Comparison of ENCODE assay signal across 39 cellular contexts in the genomic region with DNA sequence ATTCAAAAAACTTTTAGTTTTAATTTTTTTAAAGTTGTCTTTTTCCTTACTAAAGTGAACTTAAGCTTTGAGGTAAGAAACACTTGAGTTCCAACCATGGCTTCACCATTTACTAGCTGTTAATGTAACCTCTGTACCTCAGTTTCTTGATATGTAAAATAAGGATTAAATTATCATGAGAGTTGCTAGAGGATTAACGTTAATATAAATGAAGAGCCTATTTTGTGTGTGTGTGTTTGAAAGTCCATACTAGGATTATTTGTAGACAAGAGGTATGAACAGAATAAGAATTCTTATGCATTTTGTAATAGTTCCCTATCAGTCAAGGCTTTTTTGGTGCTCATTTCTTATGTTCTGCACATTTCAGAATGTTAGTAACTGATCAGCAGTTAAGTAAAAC.
"Had no signal": no experiment of that assay in that cellular context is flagged by ENCODE, and none has a peak within 500 bp of the region (broad histone marks: within the 10 kb centered on the region; RNA-seq: fewer than 3 reads in every experiment).

No MANE protein-coding gene starts in this region.

- H3K4me1 ChIP-seq: adrenal gland, ascending aorta, body of pancreas, breast epithelium had no signal

- FAIRE-seq: astrocyte, bronchial epithelial cell, colon had no signal

- H3K36me3 ChIP-seq: adrenal gland, ascending aorta, brain microvascular endothelial cell, breast epithelium, cardiac muscle cell had no signal

- ATAC-seq: activated naive CD4-positive, alpha-beta T cell treated with anti-CD3 and anti-CD28 coated beads, Interleukin-2, amount 50 U/mL, for 72 hours; activated naive CD8-positive, alpha-beta T cell treated with anti-CD3 and anti-CD28 coated beads, Interleukin-2, amount 50 U/mL, for 24 hours; activated T-cell treated with anti-CD3 and anti-CD28 coated beads, Interleukin-2, amount 50 U/mL, for 4 hours; activated T-cell treated with anti-CD3 and anti-CD28 coated beads, Interleukin-2, amount 50 U/mL, for 72 hours; activated T-helper 17 cell treated with anti-CD3 and anti-CD28 coated beads, Interleukin-2, amount 50 U/mL, for 72 hours; body of pancreas had no signal

- H3K36me3 Mint-ChIP-seq: activated naive CD4-positive, alpha-beta T cell treated with anti-CD3 and anti-CD28 coated beads, Interleukin-2, amount 10 ng/mL, durations not matched to agents 7 days and 5 days; activated naive CD4-positive, alpha-beta T cell treated with anti-CD3 and anti-CD28 coated beads, Interleukin-2, amount 50 U/mL, for 24 hours; activated naive CD4-positive, alpha-beta T cell treated with anti-CD3 and anti-CD28 coated beads, Interleukin-2, amount 50 U/mL, for 72 hours; activated naive CD8-positive, alpha-beta T cell; activated naive CD8-positive, alpha-beta T cell treated with anti-CD3 and anti-CD28 coated beads for 36 hours; activated naive CD8-positive, alpha-beta T cell treated with anti-CD3 and anti-CD28 coated beads, Interleukin-2, amount 10 ng/mL, durations not matched to agents 7 days and 5 days; brain had no signal

- H3K27ac Mint-ChIP-seq: activated naive CD4-positive, alpha-beta T cell treated with anti-CD3 and anti-CD28 coated beads for 36 hours; activated naive CD4-positive, alpha-beta T cell treated with anti-CD3 and anti-CD28 coated beads, Interleukin-2, amount 10 ng/mL, durations not matched to agents 7 days and 5 days; activated naive CD4-positive, alpha-beta T cell treated with anti-CD3 and anti-CD28 coated beads, Interleukin-2, amount 50 U/mL, for 24 hours; activated naive CD4-positive, alpha-beta T cell treated with anti-CD3 and anti-CD28 coated beads, Interleukin-2, amount 50 U/mL, for 72 hours; activated naive CD8-positive, alpha-beta T cell; activated naive CD8-positive, alpha-beta T cell treated with anti-CD3 and anti-CD28 coated beads for 36 hours; activated naive CD8-positive, alpha-beta T cell treated with anti-CD3 and anti-CD28 coated beads, Interleukin-2, amount 10 ng/mL, durations not matched to agents 7 days and 5 days; activated naive CD8-positive, alpha-beta T cell treated with anti-CD3 and anti-CD28 coated beads, Interleukin-2, amount 50 U/mL, for 24 hours; activated T-cell treated with anti-CD3 and anti-CD28 coated beads, Interleukin-2, amount 50 U/mL, for 24 hours; activated T-cell treated with anti-CD3 and anti-CD28 coated beads, Interleukin-2, amount 50 U/mL, for 72 hours; activated T-helper 1 cell treated with anti-CD3 and anti-CD28 coated beads, Interleukin-12 subunit alpha, Interleukin-12 subunit beta, Interleukin-2, Interleukin-4 antibody, amounts not matched to agents 30 ng/mL and 10 ng/mL and 1 ng/mL, durations not matched to agents 14 hours and 24 hours and 36 hours; activated T-helper 17 cell treated with anti-CD3 and anti-CD28 coated beads, Interleukin-2, amount 50 U/mL, for 72 hours; activated T-helper 2 cell treated with anti-CD3 and anti-CD28 coated beads, Interferon-gamma antibody, Interleukin-2, Interleukin-4, amounts not matched to agents 10 μg/mL and 5 μg/mL and 100 μg/mL, durations not matched to agents 14 hours and 24 hours and 36 hours; brain had no signal

- H3K27me3 Mint-ChIP-seq: activated naive CD4-positive, alpha-beta T cell treated with anti-CD3 and anti-CD28 coated beads, Interleukin-2, amount 10 ng/mL, durations not matched to agents 7 days and 5 days; activated naive CD4-positive, alpha-beta T cell treated with anti-CD3 and anti-CD28 coated beads, Interleukin-2, amount 50 U/mL, for 24 hours; activated naive CD8-positive, alpha-beta T cell; activated naive CD8-positive, alpha-beta T cell treated with anti-CD3 and anti-CD28 coated beads for 36 hours; activated naive CD8-positive, alpha-beta T cell treated with anti-CD3 and anti-CD28 coated beads, Interleukin-2, amount 10 ng/mL, durations not matched to agents 7 days and 5 days; activated naive CD8-positive, alpha-beta T cell treated with anti-CD3 and anti-CD28 coated beads, Interleukin-2, amount 50 U/mL, for 24 hours; activated T-cell treated with anti-CD3 and anti-CD28 coated beads, Interleukin-2, amount 50 U/mL, for 24 hours; activated T-helper 17 cell treated with anti-CD3 and anti-CD28 coated beads, Interleukin-2, amount 50 U/mL, for 72 hours; central memory CD8-positive, alpha-beta T cell had no signal

- H3K27ac ChIP-seq: adrenal gland, ascending aorta, body of pancreas, brain microvascular endothelial cell, breast epithelium, cardiac muscle cell had no signal

- H3K4me3 Mint-ChIP-seq: activated naive CD4-positive, alpha-beta T cell treated with anti-CD3 and anti-CD28 coated beads for 36 hours; activated naive CD4-positive, alpha-beta T cell treated with anti-CD3 and anti-CD28 coated beads, Interleukin-2, amount 10 ng/mL, durations not matched to agents 7 days and 5 days; activated naive CD4-positive, alpha-beta T cell treated with anti-CD3 and anti-CD28 coated beads, Interleukin-2, amount 50 U/mL, for 24 hours; activated naive CD8-positive, alpha-beta T cell; activated naive CD8-positive, alpha-beta T cell treated with anti-CD3 and anti-CD28 coated beads for 36 hours; activated naive CD8-positive, alpha-beta T cell treated with anti-CD3 and anti-CD28 coated beads, Interleukin-2, amount 10 ng/mL, durations not matched to agents 7 days and 5 days; activated naive CD8-positive, alpha-beta T cell treated with anti-CD3 and anti-CD28 coated beads, Interleukin-2, amount 50 U/mL, for 24 hours; activated T-cell treated with anti-CD3 and anti-CD28 coated beads, Interleukin-2, amount 50 U/mL, for 24 hours; activated T-cell treated with anti-CD3 and anti-CD28 coated beads, Interleukin-2, amount 50 U/mL, for 4 hours; activated T-cell treated with anti-CD3 and anti-CD28 coated beads, Interleukin-2, amount 50 U/mL, for 72 hours; activated T-helper 1 cell treated with anti-CD3 and anti-CD28 coated beads, Interleukin-12 subunit alpha, Interleukin-12 subunit beta, Interleukin-2, Interleukin-4 antibody, amounts not matched to agents 30 ng/mL and 10 ng/mL and 1 ng/mL, durations not matched to agents 14 hours and 24 hours and 36 hours; activated T-helper 17 cell treated with anti-CD3 and anti-CD28 coated beads, Interleukin-2, amount 50 U/mL, for 72 hours; brain; central memory CD8-positive, alpha-beta T cell had no signal

- H3K9me3 ChIP-seq: adrenal gland, ascending aorta, body of pancreas, breast epithelium had no signal

- H3K4me3 ChIP-seq: adrenal gland, ascending aorta, body of pancreas, breast epithelium, cardiac muscle cell had no signal

- H3K27me3 ChIP-seq: adrenal gland, ascending aorta, body of pancreas, brain microvascular endothelial cell, breast epithelium, cardiac muscle cell had no signal

- DNase-seq: activated effector memory CD4-positive, alpha-beta T cell treated with anti-CD3 and anti-CD28 coated beads, Interleukin-2, amount 50 U/mL, for 16 hours; activated effector memory CD4-positive, alpha-beta T cell treated with Interleukin-2 at 50 U/mL for 16 hours; activated gamma-delta T cell; activated naive CD4-positive, alpha-beta T cell; activated naive CD4-positive, alpha-beta T cell treated with anti-CD3 and anti-CD28 coated beads for 36 hours; activated naive CD4-positive, alpha-beta T cell treated with anti-CD3 and anti-CD28 coated beads, Interleukin-2, amount 10 ng/mL, durations not matched to agents 7 days and 5 days; activated naive CD4-positive, alpha-beta T cell treated with anti-CD3 and anti-CD28 coated beads, Interleukin-2, amount 50 U/mL, for 16 hours; activated naive CD4-positive, alpha-beta T cell treated with Interleukin-2 at 50 U/mL for 16 hours; activated naive CD8-positive, alpha-beta T cell treated with anti-CD3 and anti-CD28 coated beads for 36 hours; activated naive CD8-positive, alpha-beta T cell treated with anti-CD3 and anti-CD28 coated beads, Interleukin-2, amount 10 ng/mL, durations not matched to agents 7 days and 5 days; activated naive CD8-positive, alpha-beta T cell treated with anti-CD3 and anti-CD28 coated beads, Interleukin-2, amount 50 U/mL, for 24 hours; activated T-cell treated with anti-CD3 and anti-CD28 coated beads, Interleukin-2, amount 50 U/mL, for 24 hours; activated T-cell treated with anti-CD3 and anti-CD28 coated beads, Interleukin-2, amount 50 U/mL, for 4 hours; activated T-cell treated with anti-CD3 and anti-CD28 coated beads, Interleukin-2, amount 50 U/mL, for 48 hours; activated T-cell treated with anti-CD3 and anti-CD28 coated beads, Interleukin-2, amount 50 U/mL, for 72 hours; adrenal gland; amniotic stem cell; amygdala; anterior cingulate cortex; aorta; body of pancreas; brain microvascular endothelial cell; caudate nucleus; central memory CD4-positive, alpha-beta T cell; cerebellar nuclear complex had no signal

- H3K9me3 Mint-ChIP-seq: activated naive CD4-positive, alpha-beta T cell treated with anti-CD3 and anti-CD28 coated beads, Interleukin-2, amount 10 ng/mL, durations not matched to agents 7 days and 5 days; activated naive CD8-positive, alpha-beta T cell treated with anti-CD3 and anti-CD28 coated beads for 36 hours; activated naive CD8-positive, alpha-beta T cell treated with anti-CD3 and anti-CD28 coated beads, Interleukin-2, amount 10 ng/mL, durations not matched to agents 7 days and 5 days; activated naive CD8-positive, alpha-beta T cell treated with anti-CD3 and anti-CD28 coated beads, Interleukin-2, amount 50 U/mL, for 24 hours; activated T-cell treated with anti-CD3 and anti-CD28 coated beads, Interleukin-2, amount 50 U/mL, for 24 hours; activated T-cell treated with anti-CD3 and anti-CD28 coated beads, Interleukin-2, amount 50 U/mL, for 4 hours; activated T-cell treated with anti-CD3 and anti-CD28 coated beads, Interleukin-2, amount 50 U/mL, for 72 hours; activated T-helper 1 cell treated with anti-CD3 and anti-CD28 coated beads, Interleukin-12 subunit alpha, Interleukin-12 subunit beta, Interleukin-2, Interleukin-4 antibody, amounts not matched to agents 30 ng/mL and 10 ng/mL and 1 ng/mL, durations not matched to agents 14 hours and 24 hours and 36 hours; activated T-helper 2 cell treated with anti-CD3 and anti-CD28 coated beads, Interferon-gamma antibody, Interleukin-2, Interleukin-4, amounts not matched to agents 10 μg/mL and 5 μg/mL and 100 μg/mL, durations not matched to agents 14 hours and 24 hours and 36 hours; brain had no signal

- H3K4me1 Mint-ChIP-seq: activated naive CD4-positive, alpha-beta T cell treated with anti-CD3 and anti-CD28 coated beads, Interleukin-2, amount 10 ng/mL, durations not matched to agents 7 days and 5 days; activated naive CD4-positive, alpha-beta T cell treated with anti-CD3 and anti-CD28 coated beads, Interleukin-2, amount 50 U/mL, for 24 hours; activated naive CD8-positive, alpha-beta T cell treated with anti-CD3 and anti-CD28 coated beads for 36 hours; activated naive CD8-positive, alpha-beta T cell treated with anti-CD3 and anti-CD28 coated beads, Interleukin-2, amount 10 ng/mL, durations not matched to agents 7 days and 5 days; activated T-helper 17 cell treated with anti-CD3 and anti-CD28 coated beads, Interleukin-2, amount 50 U/mL, for 72 hours; brain; central memory CD8-positive, alpha-beta T cell had no signal
